7 cellular contexts compared by ENCODE assay signal in genomic region chr5:161544350-161544765, GRCh38. TPM values are rescaled to one million over a fixed set of nuclear protein-coding genes. Genes with fewer than 3 reads are reported as not detected.
DNase-seq lines count a peak whose midpoint lies in the region; ATAC-seq and TF ChIP-seq lines count a peak whose summit lies in the region.

No MANE protein-coding gene starts in this region.

- no peak overlapping the region for H3K4me3 ChIP-seq in cardiac fibroblast (replicated peaks in 1 of 2; ENCODE audit: low read depth in 2 of 2, low read length in 2 of 2)
- no peak overlapping the region for H3K4me3 ChIP-seq in right lobe of liver

- TF ChIP-seq POLR2A in right lobe of liver (IDR thresholded peaks at IDR 0.05), result no peak

- no peaks in the 10 kb centered on the region for H3K9me3 ChIP-seq in right lobe of liver

- 4% methylated on average over 7 of the region's 7 CpGs for WGBS in right lobe of liver (ENCODE audit: insufficient coverage, low coverage, low lambda C conversion rate, missing lambda C conversion rate)

- H3K4me1 ChIP-seq in right lobe of liver, result peaks cover 0 to 20% (median 0%) of the 10 kb centered on the region in 4 donors

- DNase-seq in DMS 273 (lab: John Stamatoyannopoulos, UW; ENCODE audit: unreplicated experiment) (peak; percentile 82), NCI-H748 treated with DMSO at 0.1 percent for 48 hours (lab: John Stamatoyannopoulos, UW) (peak; percentile 23), cardiac fibroblast (ENCODE audit: low read depth in 2 of 2) (peak; percentile 55 to 58), right lobe of liver (no peak), 8988T (no peak)

- ATAC-seq in GM18519 (IDR thresholded peaks at IDR 0.05; ENCODE audit: low FRiP score, unreplicated experiment), result peak; percentile 34
- ATAC-seq in HG03045 (IDR thresholded peaks at IDR 0.05; ENCODE audit: unreplicated experiment), result peak; percentile 55
- peak; percentile 73 to 80 (median 78) for ATAC-seq in right lobe of liver

- intact Hi-C loops in right lobe of liver (cut with DNase I), result no loop called here

- peaks cover 0 to 26% of the 10 kb centered on the region in 2 donors for H3K27me3 ChIP-seq in right lobe of liver

- H3K36me3 ChIP-seq in right lobe of liver, result no peaks in the 10 kb centered on the region

- TF ChIP-seq CTCF in cardiac fibroblast (IDR thresholded peaks at IDR 0.05; ENCODE audit: low read depth, low read length) (peak; percentile 89), right lobe of liver (IDR thresholded peaks at IDR 0.05) (peak; percentile 50 to 77 (median 73))

- no peak overlapping the region for H3K27ac ChIP-seq in right lobe of liver

RNA-seq across cellular contexts. Expression of gene GABRB2, which starts 2.2 kb away (rescaled TPM):
- total RNA-seq in right lobe of liver, result not detected

Comparison
In these comparisons a context has a peak if more than half of its experiments do, and no peak if none do; other contexts are left out.
1. DNase-seq: peak in DMS 273 (single experiment), NCI-H748 treated with DMSO at 0.1 percent for 48 hours (single experiment) and cardiac fibroblast (2 of 2); none in right lobe of liver (0 of 3) and 8988T (single experiment).
2. Peak in every context shown above with its lines, with median percentiles within 50 percentile points of each other: ATAC-seq.